ENCODE assay signal across 10 cellular contexts in the genomic region with DNA sequence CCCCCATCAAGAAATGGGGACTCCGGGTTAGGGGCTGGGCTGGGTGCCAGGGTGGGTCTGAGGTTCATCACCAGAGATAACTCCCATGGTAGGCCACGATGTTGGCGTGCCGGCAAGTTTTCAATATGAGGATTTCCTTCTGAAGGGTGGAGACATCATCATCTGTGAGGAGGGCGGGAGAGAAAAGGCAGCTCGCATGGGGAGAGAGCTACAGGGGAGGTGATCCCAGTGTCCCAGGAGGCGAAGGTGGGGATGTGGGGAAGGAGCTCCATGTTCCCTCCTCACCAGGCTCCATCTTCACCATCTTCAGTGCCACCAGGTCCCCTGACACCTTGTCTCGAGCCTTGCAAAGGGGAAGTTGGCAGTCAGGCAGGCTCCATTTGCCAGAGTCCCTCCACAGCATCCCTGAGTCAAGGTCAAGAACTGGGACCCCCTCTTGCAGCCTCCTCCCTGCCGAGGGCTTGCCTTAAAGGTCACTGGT. TPM values are rescaled to one million over a fixed set of nuclear protein-coding genes. Genes with fewer than 3 reads are reported as not detected.
A peak's percentile ranks its signal among the peaks of the same experiment; 100 is the strongest.
DNase-seq lines count a peak whose midpoint lies in the region; ATAC-seq, FAIRE-seq and TF ChIP-seq lines count a peak whose summit lies in the region.
"Had no signal": no experiment of that assay in that cellular context is flagged by ENCODE, and none has a peak within 500 bp of the region (broad histone marks: within the 10 kb centered on the region; RNA-seq: fewer than 3 reads in every experiment).

No MANE protein-coding gene starts in this region.

- peak overlapping the region; percentile 65 for H3K27ac ChIP-seq in CD4-positive, alpha-beta T cell (ENCODE audit: low read depth, low read length)
- no peak overlapping the region for H3K27ac ChIP-seq in aorta (ENCODE audit: low read depth in 1 of 2, low read length in 2 of 2)

- H3K4me3 Mint-ChIP-seq in CD4-positive, alpha-beta T cell: peak overlapping the region; percentile 97
- peak overlapping the region; percentile 65 for H3K4me3 Mint-ChIP-seq in neural crest cell

- H3K27me3 ChIP-seq in CD4-positive, alpha-beta T cell (ENCODE audit: control insufficient read depth, insufficient read depth, low read length): no peaks in the 10 kb centered on the region
- no peaks in the 10 kb centered on the region for H3K27me3 ChIP-seq in aorta (ENCODE audit: control insufficient read depth in 1 of 2, insufficient read depth in 2 of 2, low read length in 1 of 2)

- H3K9me3 ChIP-seq in CD4-positive, alpha-beta T cell (ENCODE audit: control insufficient read depth, low read length): no peaks in the 10 kb centered on the region
- no peaks in the 10 kb centered on the region for H3K9me3 ChIP-seq in aorta (ENCODE audit: control insufficient read depth, low read length)

- no peaks in the 10 kb centered on the region for H3K27me3 Mint-ChIP-seq in CD4-positive, alpha-beta T cell
- no peaks in the 10 kb centered on the region for H3K27me3 Mint-ChIP-seq in neural crest cell (ENCODE audit: low read depth)

- ATAC-seq in CD4-positive, alpha-beta T cell (ENCODE audit: poor library complexity): no peak
- no peak for ATAC-seq in HG02623 (IDR thresholded peaks at IDR 0.05; ENCODE audit: unreplicated experiment)
- ATAC-seq in aorta (ENCODE audit: low FRiP score): no peak

- WGBS in aorta, 2 donors: 87 to 89% methylated on average over 9 of the region's 9 CpGs

- peaks cover 83% of the 10 kb centered on the region for H3K36me3 Mint-ChIP-seq in CD4-positive, alpha-beta T cell (ENCODE audit: low read depth)
- peaks cover 7% of the 10 kb centered on the region for H3K36me3 Mint-ChIP-seq in neural crest cell (ENCODE audit: low read depth)

- intact Hi-C loops in CD4-positive, alpha-beta T cell (cut with DNase I, micrococcal nuclease): loop anchor here (5.0 to 10.0 kb wide), 6 partner anchors 70 to 713 kb away; a partner anchor contains a TSS
- intact Hi-C loops in aorta (cut with DNase I): loop anchor here in 1 of 2 donors (5.0 kb wide), 1 partner anchor 235 kb away; no protein-coding TSS in a partner anchor

- POLR2A ChIA-PET in CD4-positive, alpha-beta T cell (lab: Charles Lee): interaction anchor here (1.1 to 2.7 kb wide), 6 partner anchors 11 to 214 kb away, joined by 3 to 36 read pairs (median 8); a partner anchor contains a TSS

- no peak overlapping the region for H3K4me3 ChIP-seq in aorta (ENCODE audit: low read length in 2 of 2)
- H3K4me3 ChIP-seq: lung had no signal

- no peak for FAIRE-seq in H54 (lab: Jason Lieb, UNC)

- CTCF ChIA-PET in CD4-positive, alpha-beta T cell (lab: Charles Lee): interaction anchor here (0.6 to 3.4 kb wide), 4 partner anchors 17 to 215 kb away, joined by 3 to 22 read pairs (median 8); a partner anchor contains a TSS

- peaks cover 65% of the 10 kb centered on the region for H3K4me1 Mint-ChIP-seq in CD4-positive, alpha-beta T cell (ENCODE audit: low read depth)
- H3K4me1 Mint-ChIP-seq in neural crest cell: peaks cover 20% of the 10 kb centered on the region

- H3K36me3 ChIP-seq in aorta (ENCODE audit: control insufficient read depth in 1 of 2, insufficient read depth in 2 of 2, low read length in 1 of 2): peaks cover 0 to 2% of the 10 kb centered on the region in 2 donors

- peak overlapping the region; percentile 94 for H3K27ac Mint-ChIP-seq in CD4-positive, alpha-beta T cell
- H3K27ac Mint-ChIP-seq in neural crest cell (ENCODE audit: unreplicated experiment): no peak overlapping the region

- no peaks in the 10 kb centered on the region for H3K4me1 ChIP-seq in aorta (ENCODE audit: control insufficient read depth in 1 of 2, insufficient read depth in 2 of 2, low read length in 2 of 2)

- H3K9me3 Mint-ChIP-seq in CD4-positive, alpha-beta T cell: no peaks in the 10 kb centered on the region
- H3K9me3 Mint-ChIP-seq in neural crest cell: no peaks in the 10 kb centered on the region

- DNase-seq in CD4-positive, alpha-beta T cell: peak in 3 of 10 experiments; percentile 3 to 35 (median 6)
- DNase-seq in KG1 (lab: John Stamatoyannopoulos, UW): peak; percentile 5
- peak; percentile 16 for DNase-seq in activated naive CD4-positive, alpha-beta T cell treated with anti-CD3 and anti-CD28 coated beads, Interleukin-2, amount 50 U/mL, for 16 hours
- no peak for DNase-seq in neural crest cell (ENCODE audit: low read depth, low spot score)
- no peak for DNase-seq in H54 (ENCODE audit: insufficient read length, low spot score)
- DNase-seq in islet precursor cell: no peak
- no peak for DNase-seq in aorta
- DNase-seq: EL had no signal

- TF ChIP-seq POLR2A in H54 (IDR thresholded peaks at IDR 0.05; ENCODE audit: low read depth, low read length): no peak

- no peak for TF ChIP-seq CTCF in CD4-positive, alpha-beta T cell (IDR thresholded peaks at IDR 0.05)
- TF ChIP-seq CTCF in neural crest cell (conservative IDR thresholded peaks at IDR 0.05): no peak

RNA-seq across cellular contexts. Expression of a gene that starts 0.4 kb away (rescaled TPM):
- 100 to 1,000 TPM; 173 to 185 TPM for total RNA-seq in CD4-positive, alpha-beta T cell
- total RNA-seq in neural crest cell: 1.5 and 3.4 TPM in 2 replicates
- 10 to 100 TPM in 1 of 2 donors, 1 to 10 TPM in 1; 7.3 to 13.2 TPM for total RNA-seq in aorta
- 1 to 10 TPM; 1.6 to 2.1 TPM for polyA plus RNA-seq in aorta

RNA-seq across cellular contexts. Expression of a gene that starts 1.7 kb away (rescaled TPM):
- total RNA-seq in CD4-positive, alpha-beta T cell: 100 to 1,000 TPM; 309 to 322 TPM
- 255 TPM in 2 replicates for total RNA-seq in neural crest cell
- total RNA-seq in aorta: 100 to 1,000 TPM; 171 to 183 TPM
- polyA plus RNA-seq in aorta: 100 to 1,000 TPM; 299 to 445 TPM

RNA-seq across cellular contexts. Expression of a gene that starts 30.1 kb away (rescaled TPM):
- 10 to 100 TPM; 70.3 to 84.0 TPM for total RNA-seq in CD4-positive, alpha-beta T cell
- total RNA-seq in neural crest cell (324 and 335 TPM in 2 replicates), aorta (1,000 to 10,000 TPM in 1 of 2 donors, 100 to 1,000 TPM in 1; 794 to 1,985 TPM)
- 100 to 1,000 TPM; 111 to 163 TPM for polyA plus RNA-seq in aorta

Comparison
In these comparisons a context has a peak if more than half of its experiments do, and no peak if none do; other contexts are left out.
1. DNase-seq: peak in KG1 (single experiment) and activated naive CD4-positive, alpha-beta T cell treated with anti-CD3 and anti-CD28 coated beads, Interleukin-2, amount 50 U/mL, for 16 hours (single experiment); none in neural crest cell (single experiment), H54 (single experiment), islet precursor cell (single experiment) and aorta (0 of 2).
2. RNA of a gene that starts 0.4 kb away (total RNA-seq): 173 to 185 TPM in CD4-positive, alpha-beta T cell; 7.3 to 13.2 TPM in aorta and 1.5 to 3.4 TPM in neural crest cell; every median in the first group is over 10 times any median in the second.